Comparison of ENCODE assay signal across 31 cellular contexts in genomic region chr7:22772885-22773284, GRCh38. TPM values are rescaled to one million over a fixed set of nuclear protein-coding genes. Genes with fewer than 3 reads are reported as not detected.
"Had no signal": no experiment of that assay in that cellular context is flagged by ENCODE, and none has a peak within 500 bp of the region (broad histone marks: within the 10 kb centered on the region; RNA-seq: fewer than 3 reads in every experiment).

No MANE protein-coding gene starts in this region.

- FAIRE-seq: astrocyte, bronchial epithelial cell, endometrium, endothelial cell of umbilical vein had no signal

- H3K4me2 ChIP-seq: hepatocyte had no signal

- H3K27ac ChIP-seq: brain microvascular endothelial cell, epithelial cell of prostate, esophagus squamous epithelium, gastroesophageal sphincter, heart right ventricle, hepatocyte, VCaP had no signal

- H3K27me3 ChIP-seq: brain microvascular endothelial cell, esophagus squamous epithelium, gastroesophageal sphincter, hepatocyte had no signal

- H3K4me1 ChIP-seq: esophagus squamous epithelium, gastroesophageal sphincter, heart right ventricle had no signal

- H3K9me3 ChIP-seq: esophagus squamous epithelium, gastroesophageal sphincter, heart right ventricle had no signal

- ATAC-seq: activated naive CD4-positive, alpha-beta T cell treated with anti-CD3 and anti-CD28 coated beads, Interleukin-2, amount 50 U/mL, for 72 hours; activated T-cell treated with anti-CD3 and anti-CD28 coated beads, Interleukin-2, amount 50 U/mL, for 72 hours; gastroesophageal sphincter; heart right ventricle; WTC11 had no signal

- H3K36me3 ChIP-seq: brain microvascular endothelial cell, esophagus squamous epithelium, gastroesophageal sphincter, heart right ventricle had no signal

- DNase-seq: activated CD4-positive, alpha-beta memory T cell treated with anti-CD3 and anti-CD28 coated beads, Interleukin-2, amount 10 ng/mL, durations not matched to agents 7 days and 5 days; activated CD4-positive, alpha-beta T cell treated with anti-CD3 and anti-CD28 coated beads for 1 hour; activated CD4-positive, alpha-beta T cell treated with anti-CD3 and anti-CD28 coated beads for 4 hours; activated CD4-positive, alpha-beta T cell treated with anti-CD3 and anti-CD28 coated beads, Interleukin-2, amount 10 ng/mL, durations not matched to agents 7 days and 5 days; activated CD4-positive, alpha-beta T cell treated with anti-CD3 and anti-CD28 coated beads, Interleukin-2, amount 50 U/mL, for 4 hours; activated CD8-positive, alpha-beta memory T cell treated with anti-CD3 and anti-CD28 coated beads, Interleukin-2, amount 50 U/mL, for 48 hours; activated gamma-delta T cell; activated naive CD4-positive, alpha-beta T cell; activated naive CD4-positive, alpha-beta T cell treated with anti-CD3 and anti-CD28 coated beads, Interleukin-2, amount 10 ng/mL, durations not matched to agents 7 days and 5 days; activated naive CD8-positive, alpha-beta T cell treated with anti-CD3 and anti-CD28 coated beads, Interleukin-2, amount 10 ng/mL, durations not matched to agents 7 days and 5 days; activated T-cell treated with anti-CD3 and anti-CD28 coated beads for 4 hours; activated T-cell treated with anti-CD3 and anti-CD28 coated beads, Interleukin-2, amount 50 U/mL, for 24 hours; activated T-cell treated with anti-CD3 and anti-CD28 coated beads, Interleukin-2, amount 50 U/mL, for 72 hours; brain microvascular endothelial cell; cortex of kidney; effector CD8-positive, alpha-beta T cell; esophagus squamous epithelium; foreskin melanocyte; heart right ventricle; T-helper 2 cell had no signal

- H2AFZ ChIP-seq: hepatocyte had no signal

- H3K4me3 ChIP-seq: esophagus squamous epithelium, gastroesophageal sphincter, heart right ventricle, hepatocyte had no signal

RNA-seq across cellular contexts. Expression of gene IL6, which starts 45.9 kb away (rescaled TPM):
- total RNA-seq: activated naive CD4-positive, alpha-beta T cell treated with anti-CD3 and anti-CD28 coated beads, Interleukin-2, amount 50 U/mL, for 72 hours; cerebellum had no signal
